In genomic region chr18:28168725-28169124, GRCh38 we compare ENCODE assay signal across 1 cellular context.
TF ChIP-seq lines count a peak whose summit lies in the region.

No MANE protein-coding gene starts in this region.

TF ChIP-seq in SK-N-SH, 30 proteins besides CTCF, POLR2A, EP300 and RAD21 (continued from another document):
- TF ChIP-seq PBX3 (IDR thresholded peaks at IDR 0.05): no peak
- TF ChIP-seq SMC3 (IDR thresholded peaks at IDR 0.05; ENCODE audit: low read depth, low read length): no peak
- no peak for TF ChIP-seq IRF3 (IDR thresholded peaks at IDR 0.05; ENCODE audit: low read depth, low read length)
- TF ChIP-seq MEF2A (IDR thresholded peaks at IDR 0.05; ENCODE audit: borderline replicate concordance, low read depth): no peak
- TF ChIP-seq FOXM1 (IDR thresholded peaks at IDR 0.05; ENCODE audit: low read depth): no peak
- TF ChIP-seq MAX (IDR thresholded peaks at IDR 0.05; ENCODE audit: low read depth): no peak
- TF ChIP-seq RCOR1 (IDR thresholded peaks at IDR 0.05; ENCODE audit: low read length): no peak
